In genomic region chr12:22729431-22729830, GRCh38 we compare ENCODE assay signal across 19 cellular contexts.
A peak's percentile ranks its signal among the peaks of the same experiment; 100 is the strongest.
DNase-seq lines count a peak whose midpoint lies in the region; ATAC-seq and TF ChIP-seq lines count a peak whose summit lies in the region.
"Had no signal": no experiment of that assay in that cellular context is flagged by ENCODE, and none has a peak within 500 bp of the region (broad histone marks: within the 10 kb centered on the region; RNA-seq: fewer than 3 reads in every experiment).

No MANE protein-coding gene starts in this region.

- H2AFZ ChIP-seq in MM.1S (ENCODE audit: low read length) (no peak overlapping the region), osteoblast (ENCODE audit: low read length) (peak overlapping the region; percentile 95)

- H3K27ac ChIP-seq in MM.1S (ENCODE audit: low read length) (no peak overlapping the region), esophagus squamous epithelium (peak overlapping the region; percentile 50 to 88 (median 65)), osteoblast (ENCODE audit: low read depth, low read length) (peak overlapping the region; percentile 93), upper lobe of left lung (peak overlapping the region in 3 of 4 donors; percentile 40 to 67 (median 54))
- H3K27ac ChIP-seq: epithelial cell of prostate, testis had no signal

- H3K4me2 ChIP-seq in MM.1S (ENCODE audit: low read depth, low read length), result peak overlapping the region; percentile 25; the same call in 1 of the 2 replicates
- peak overlapping the region; percentile 90 for H3K4me2 ChIP-seq in osteoblast (ENCODE audit: insufficient read depth, low read length)

- H3K79me2 ChIP-seq in MM.1S (ENCODE audit: low read length), result no peaks in the 10 kb centered on the region
- no peaks in the 10 kb centered on the region for H3K79me2 ChIP-seq in osteoblast (ENCODE audit: insufficient read depth, low read length)

- intact Hi-C loops in esophagus squamous epithelium (cut with DNase I), result no loop called here

- TF ChIP-seq CTCF in MM.1S (IDR thresholded peaks at IDR 0.05; ENCODE audit: low read length) (no peak), esophagus squamous epithelium (IDR thresholded peaks at IDR 0.05) (no peak), osteoblast (IDR thresholded peaks at IDR 0.05; ENCODE audit: extremely low read depth, low read depth, low read length) (no peak), upper lobe of left lung (IDR thresholded peaks at IDR 0.05) (no peak)

- H3K4me3 ChIP-seq in MM.1S (ENCODE audit: low read length) (no peak overlapping the region), esophagus squamous epithelium (peak overlapping the region in 1 of 4 donors; percentile 39), osteoblast (ENCODE audit: insufficient read depth, low read length) (peak overlapping the region; percentile 71), upper lobe of left lung (no peak overlapping the region)
- H3K4me3 ChIP-seq: testis had no signal

- H3K4me1 ChIP-seq in MM.1S (ENCODE audit: low read length) (peaks cover 86% of the 10 kb centered on the region), esophagus squamous epithelium (peaks cover 4 to 10% (median 10%) of the 10 kb centered on the region in 3 donors), osteoblast (ENCODE audit: insufficient read depth, low read length) (peaks cover 48% of the 10 kb centered on the region), upper lobe of left lung (peaks cover 0 to 8% (median 0%) of the 10 kb centered on the region in 4 donors)
- H3K4me1 ChIP-seq: testis had no signal

- H3K9me2 ChIP-seq in MM.1S (replicated peaks; ENCODE audit: insufficient read depth, low read length), result no peaks in the 10 kb centered on the region

- no peaks in the 10 kb centered on the region for H3K27me3 ChIP-seq in MM.1S (replicated peaks; ENCODE audit: insufficient read depth, low read length)
- no peaks in the 10 kb centered on the region for H3K27me3 ChIP-seq in esophagus squamous epithelium
- no peaks in the 10 kb centered on the region for H3K27me3 ChIP-seq in osteoblast (ENCODE audit: insufficient read depth, low read length)
- no peaks in the 10 kb centered on the region for H3K27me3 ChIP-seq in upper lobe of left lung
- H3K27me3 ChIP-seq: heart left ventricle, testis had no signal

- no peak for ATAC-seq in upper lobe of left lung (ENCODE audit: low FRiP score in 2 of 2)
- no peak for ATAC-seq in GM18498 (IDR thresholded peaks at IDR 0.05; ENCODE audit: unreplicated experiment)
- ATAC-seq: activated T-helper 17 cell treated with anti-CD3 and anti-CD28 coated beads, Interleukin-2, amount 50 U/mL, for 72 hours; Panc1 had no signal

- TF ChIP-seq POLR2A in esophagus squamous epithelium (IDR thresholded peaks at IDR 0.05) (no peak), upper lobe of left lung (IDR thresholded peaks at IDR 0.05) (no peak)

- no peak for DNase-seq in MM.1S
- no peak for DNase-seq in esophagus squamous epithelium (lab: John Stamatoyannopoulos, UW)
- no peak for DNase-seq in osteoblast (ENCODE audit: insufficient read length, low spot score, missing footprints)
- DNase-seq in upper lobe of left lung, result no peak
- DNase-seq in T1000 (lab: John Stamatoyannopoulos, UW), result no peak
- DNase-seq in NCI-H69 (lab: John Stamatoyannopoulos, UW), result no peak
- DNase-seq in NCI-H748 treated with DMSO at 0.1 percent for 48 hours (lab: John Stamatoyannopoulos, UW), result no peak
- DNase-seq: activated CD8-positive, alpha-beta memory T cell treated with anti-CD3 and anti-CD28 coated beads for 24 hours; CD4-positive, alpha-beta memory T cell; heart left ventricle; NCI-H1694 treated with DMSO at 0.1 percent for 48 hours; NCI-H526 treated with DMSO at 0.1 percent for 48 hours; retina; stimulated activated CD4-positive, alpha-beta T cell treated with anti-CD3 and anti-CD28 coated beads, Interleukin-2, amount 100 ng/mL, for 48 hours; testis had no signal

- WGBS in esophagus squamous epithelium, 2 donors, result 77 to 82% methylated on average over 2 to 4 of the region's 4 CpGs
- WGBS in upper lobe of left lung, 2 donors, result 75 to 82% methylated on average over 4 of the region's 4 CpGs

- H3K36me3 ChIP-seq in MM.1S (replicated peaks; ENCODE audit: insufficient read depth, low read length), result no peaks in the 10 kb centered on the region
- H3K36me3 ChIP-seq in esophagus squamous epithelium, result no peaks in the 10 kb centered on the region
- no peaks in the 10 kb centered on the region for H3K36me3 ChIP-seq in osteoblast (ENCODE audit: insufficient read depth, low read length)
- H3K36me3 ChIP-seq in upper lobe of left lung, result no peaks in the 10 kb centered on the region
- H3K36me3 ChIP-seq: heart left ventricle had no signal

- H3K9ac ChIP-seq in MM.1S (ENCODE audit: low read length), result no peak overlapping the region

- peaks cover 57% of the 10 kb centered on the region for H3F3A ChIP-seq in MM.1S (ENCODE audit: insufficient read depth, low read length)

- no peaks in the 10 kb centered on the region for H4K20me1 ChIP-seq in MM.1S (ENCODE audit: insufficient read depth, low read length)
- H4K20me1 ChIP-seq in osteoblast (ENCODE audit: insufficient read depth, low read length), result no peaks in the 10 kb centered on the region

- no peaks in the 10 kb centered on the region for H3K9me3 ChIP-seq in MM.1S (replicated peaks; ENCODE audit: insufficient read depth, low read length)
- H3K9me3 ChIP-seq in esophagus squamous epithelium, result no peaks in the 10 kb centered on the region
- H3K9me3 ChIP-seq in osteoblast (ENCODE audit: low read depth, low read length), result no peaks in the 10 kb centered on the region
- H3K9me3 ChIP-seq in upper lobe of left lung, result no peaks in the 10 kb centered on the region
- H3K9me3 ChIP-seq: heart left ventricle, testis had no signal

- no peak for TF ChIP-seq EP300 in upper lobe of left lung (IDR thresholded peaks at IDR 0.05)
